Comparison of ENCODE assay signal across 16 cellular contexts in the genomic region with DNA sequence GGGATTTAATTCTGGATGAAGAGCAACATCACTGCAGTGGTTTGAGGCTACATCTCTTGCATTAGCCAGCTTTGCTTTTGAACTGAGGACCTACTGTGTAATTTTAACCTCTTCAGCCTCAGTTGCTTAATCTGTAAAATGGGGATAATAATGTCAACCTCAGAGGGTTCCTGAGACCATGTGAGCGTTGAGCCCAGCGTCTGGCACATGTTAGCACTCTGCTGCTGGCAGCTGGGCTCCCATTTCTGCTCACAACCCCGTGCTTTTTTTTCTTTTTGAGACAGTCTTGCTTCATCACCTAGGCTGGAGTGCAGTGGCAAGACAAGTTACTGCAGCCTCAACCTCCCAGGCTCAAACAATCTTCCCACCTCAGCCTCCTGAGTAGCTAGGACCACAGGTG.
DNase-seq lines count a peak whose midpoint lies in the region; ATAC-seq lines count a peak whose summit lies in the region.
"Had no signal": no experiment of that assay in that cellular context is flagged by ENCODE, and none has a peak within 500 bp of the region (broad histone marks: within the 10 kb centered on the region; RNA-seq: fewer than 3 reads in every experiment).

No MANE protein-coding gene starts in this region.

- H3K9ac ChIP-seq in BLaER1: peak overlapping the region; percentile 58; the same call in 1 of the 2 replicates

- peak overlapping the region; percentile 98 for H3K27ac ChIP-seq in BLaER1

- no peaks in the 10 kb centered on the region for H4K20me1 ChIP-seq in BLaER1

- DNase-seq in SIG-M5 treated with dmso at 0.1 percent for 504 hours (lab: John Stamatoyannopoulos, UW; ENCODE audit: unreplicated experiment) (peak; percentile 43), SIG-M5 (lab: John Stamatoyannopoulos, UW) (no peak), GF-D8 (lab: John Stamatoyannopoulos, UW) (peak; percentile 11), NCI-H2171 (lab: John Stamatoyannopoulos, UW) (peak; percentile 13)
- DNase-seq: CD4-positive, alpha-beta T cell; COR-L47; DMS 273 treated with DMSO at 0.1 percent for 48 hours; NCI-H1417; NCI-H1694 treated with DMSO at 0.1 percent for 48 hours; NCI-H2081 treated with DMSO at 0.1 percent for 48 hours; NCI-H446 treated with DMSO at 0.1 percent for 48 hours; NCI-H526 treated with DMSO at 0.1 percent for 48 hours had no signal

- H3K9me3 ChIP-seq in BLaER1: no peaks in the 10 kb centered on the region

- no peak for ATAC-seq in HG02885 (IDR thresholded peaks at IDR 0.05; ENCODE audit: poor library complexity, unreplicated experiment)
- ATAC-seq in HG03097 (IDR thresholded peaks at IDR 0.05; ENCODE audit: low FRiP score, unreplicated experiment): no peak
- ATAC-seq in GM21381 (IDR thresholded peaks at IDR 0.05; ENCODE audit: unreplicated experiment): no peak

- H3K36me3 ChIP-seq in BLaER1: peaks cover 13% of the 10 kb centered on the region; the same call in 1 of the 2 replicates

- no peak overlapping the region for H3K4me3 ChIP-seq in BLaER1

- no peaks in the 10 kb centered on the region for H3K27me3 ChIP-seq in BLaER1

- peak overlapping the region; percentile 98 for H3K4me2 ChIP-seq in BLaER1

- peaks cover 100% of the 10 kb centered on the region for H3K4me1 ChIP-seq in BLaER1
